8 cellular contexts compared by ENCODE assay signal in the genomic region with DNA sequence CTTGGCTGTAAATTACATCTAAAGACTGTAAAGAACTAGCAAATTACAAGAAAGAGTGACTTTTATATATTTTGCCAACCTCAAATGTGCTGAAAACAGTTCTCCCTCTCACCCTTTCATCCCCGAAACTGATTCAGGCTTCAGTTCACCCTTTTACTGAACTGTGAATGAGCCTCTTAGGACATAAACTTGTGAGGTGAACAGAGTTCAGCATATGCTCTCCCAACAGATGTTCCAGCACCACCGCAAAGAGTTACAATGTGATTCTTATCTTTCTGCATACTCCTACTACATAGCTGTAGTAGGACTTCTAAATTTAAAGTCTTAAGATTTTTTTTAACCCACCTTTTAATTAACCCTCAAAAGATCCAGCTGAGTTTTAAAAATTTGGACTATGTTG. TPM values are rescaled to one million over a fixed set of nuclear protein-coding genes. Genes with fewer than 3 reads are reported as not detected.
A peak's percentile ranks its signal among the peaks of the same experiment; 100 is the strongest.
DNase-seq lines count a peak whose midpoint lies in the region; ATAC-seq, FAIRE-seq and TF ChIP-seq lines count a peak whose summit lies in the region.

No MANE protein-coding gene starts in this region.

- ATAC-seq in T-cell (replicated peaks in 1 of 4) (no peak), GM18858 (IDR thresholded peaks at IDR 0.05; ENCODE audit: unreplicated experiment) (no peak), GM19452 (IDR thresholded peaks at IDR 0.05; ENCODE audit: unreplicated experiment) (no peak)

- no peaks in the 10 kb centered on the region for H3K4me1 ChIP-seq in small intestine (ENCODE audit: control insufficient read depth in 2 of 2, insufficient read depth in 1 of 2, low read depth in 1 of 2, low read length in 1 of 2)

- no peak overlapping the region for H3K27ac ChIP-seq in small intestine (ENCODE audit: low read depth in 1 of 2, low read length in 1 of 2)

- CTCF ChIA-PET in T-cell (lab: Charles Lee) = interaction anchor here (0.5 to 2.6 kb wide), 8 partner anchors 8 to 193 kb away, joined by 3 to 10 read pairs (median 5); partner anchors contain the start of gene PHLPP1 (in 1 of the 2)

- H3K4me3 Mint-ChIP-seq in T-cell = peak overlapping the region; percentile 82 to 89 (median 87)

- H3K9me3 Mint-ChIP-seq in T-cell = no peaks in the 10 kb centered on the region

- no peaks in the 10 kb centered on the region for H3K9me3 ChIP-seq in small intestine (ENCODE audit: control insufficient read depth, low read depth)

- H3K36me3 Mint-ChIP-seq in T-cell = peaks cover 5% of the 10 kb centered on the region

- DNase-seq in NOMO-1 treated with DMSO at 0.1 percent for 48 hours (lab: John Stamatoyannopoulos, UW; ENCODE audit: unreplicated experiment) (peak; percentile 10), NOMO-1 (lab: John Stamatoyannopoulos, UW; ENCODE audit: unreplicated experiment in 2 of 2) (no peak), T-cell (no peak), foreskin fibroblast (peak; percentile 10 to 39), small intestine (peak; percentile 8), NOMO-1 treated with dmso at 0.1 percent for 144 hours (lab: John Stamatoyannopoulos, UW; ENCODE audit: unreplicated experiment) (no peak)

- TF ChIP-seq CTCF in foreskin fibroblast (IDR thresholded peaks at IDR 0.05; ENCODE audit: low read depth, low read length) = no peak

- POLR2A ChIA-PET in T-cell (lab: Charles Lee) = interaction anchor here (0.7 to 1.1 kb wide), 3 partner anchors 14 to 223 kb away, joined by 3 to 12 read pairs (median 11); no protein-coding TSS in a partner anchor

- no peaks in the 10 kb centered on the region for H3K27me3 Mint-ChIP-seq in T-cell

- H3K27ac Mint-ChIP-seq in T-cell = peak overlapping the region; percentile 75 to 78

- H3K36me3 ChIP-seq in small intestine (ENCODE audit: control insufficient read depth in 2 of 2, insufficient read depth in 2 of 2, low read length in 2 of 2) = no peaks in the 10 kb centered on the region

- H3K27me3 ChIP-seq in small intestine (ENCODE audit: control insufficient read depth in 2 of 2, insufficient read depth in 2 of 2, low read length in 2 of 2) = no peaks in the 10 kb centered on the region

- peaks cover 32 to 37% (median 34%) of the 10 kb centered on the region in 3 donors for H3K4me1 Mint-ChIP-seq in T-cell

- H3K4me3 ChIP-seq in foreskin fibroblast (ENCODE audit: low read depth in 1 of 2, low read length in 2 of 2) (peak overlapping the region in 1 of 2 donors; percentile 75), small intestine (ENCODE audit: low read depth in 1 of 2, low read length in 2 of 2) (peak overlapping the region in 1 of 2 donors; percentile 13)

- 11 to 43% (median 34%) methylated on average over 2 of the region's 2 CpGs for WGBS in small intestine, 3 donors

- no peak for FAIRE-seq in small intestine (lab: Jason Lieb, UNC)

RNA-seq across cellular contexts. Expression of gene ZCCHC2, which starts 1.2 kb away (rescaled TPM):
- total RNA-seq in T-cell = 10 to 100 TPM; 46.1 to 88.0 (median 52.2) TPM
- 1 to 10 TPM; 5.1 to 8.7 (median 7.9) TPM for polyA plus RNA-seq in small intestine

Comparison
In these comparisons a context has a peak if more than half of its experiments do, and no peak if none do; other contexts are left out.
1. DNase-seq: peak in NOMO-1 treated with DMSO at 0.1 percent for 48 hours (single experiment), foreskin fibroblast (2 of 2) and small intestine (single experiment); none in NOMO-1 (0 of 2), T-cell (0 of 34) and NOMO-1 treated with dmso at 0.1 percent for 144 hours (single experiment).